ENCODE assay signal across 26 cellular contexts in the genomic region with DNA sequence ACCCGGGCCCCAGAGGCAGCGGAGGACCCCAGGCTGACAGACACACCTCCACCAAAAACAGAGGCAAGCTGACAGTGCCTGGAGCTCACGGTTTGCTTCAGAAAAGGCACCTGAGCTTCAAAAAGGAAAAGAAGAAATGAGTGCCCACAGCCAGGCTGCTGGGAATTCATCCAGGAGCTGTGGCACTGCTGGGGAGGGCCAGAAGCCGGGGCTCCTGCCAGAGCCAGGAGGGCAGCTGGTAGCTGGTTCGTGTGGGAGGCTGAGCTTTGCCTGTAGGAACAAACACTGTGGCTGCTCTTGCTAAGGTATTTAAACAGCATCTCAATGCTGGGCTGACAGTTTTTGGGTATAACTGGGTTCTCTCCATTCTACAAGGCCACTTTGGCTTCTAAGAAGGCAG. TPM values are rescaled to one million over a fixed set of nuclear protein-coding genes. Genes with fewer than 3 reads are reported as not detected.
"Had no signal": no experiment of that assay in that cellular context is flagged by ENCODE, and none has a peak within 500 bp of the region (broad histone marks: within the 10 kb centered on the region; RNA-seq: fewer than 3 reads in every experiment).

No MANE protein-coding gene starts in this region.

- H3K4me1 Mint-ChIP-seq: activated B cell treated with CpG ODN at 0.5 μM for 24 hours; activated CD4-positive, alpha-beta T cell treated with anti-CD3 and anti-CD28 coated beads, Interleukin-2, amount 10 ng/mL, durations not matched to agents 24 days and 14 days; activated CD8-positive, alpha-beta memory T cell treated with anti-CD3 and anti-CD28 coated beads, Interleukin-2, amount 10 ng/mL, durations not matched to agents 7 days and 5 days; activated naive CD4-positive, alpha-beta T cell treated with anti-CD3 and anti-CD28 coated beads, Interleukin-2, amount 50 U/mL, for 24 hours; activated naive CD8-positive, alpha-beta T cell treated with anti-CD3 and anti-CD28 coated beads, Interleukin-2, amount 50 U/mL, for 24 hours had no signal

- H3K9me3 ChIP-seq: ascending aorta, body of pancreas had no signal

- H3K4me3 Mint-ChIP-seq: activated B cell treated with CpG ODN at 0.5 μM for 24 hours; activated CD4-positive, alpha-beta T cell treated with anti-CD3 and anti-CD28 coated beads, Interleukin-2, amount 10 ng/mL, durations not matched to agents 24 days and 14 days; activated CD8-positive, alpha-beta memory T cell treated with anti-CD3 and anti-CD28 coated beads, Interleukin-2, amount 10 ng/mL, durations not matched to agents 7 days and 5 days; activated naive CD4-positive, alpha-beta T cell treated with anti-CD3 and anti-CD28 coated beads, Interleukin-2, amount 50 U/mL, for 24 hours; activated naive CD8-positive, alpha-beta T cell treated with anti-CD3 and anti-CD28 coated beads, Interleukin-2, amount 50 U/mL, for 24 hours; activated T-cell treated with anti-CD3 and anti-CD28 coated beads, Interleukin-2, amount 50 U/mL, for 24 hours; activated T-helper 1 cell treated with anti-CD3 and anti-CD28 coated beads, Interleukin-12 subunit alpha, Interleukin-12 subunit beta, Interleukin-2, Interleukin-4 antibody, amounts not matched to agents 30 ng/mL and 10 ng/mL and 1 ng/mL, durations not matched to agents 14 hours and 24 hours and 36 hours had no signal

- H3K27me3 ChIP-seq: ascending aorta, body of pancreas had no signal

- H3K27me3 Mint-ChIP-seq: activated B cell treated with CpG ODN at 0.5 μM for 24 hours had no signal

- H3K27ac Mint-ChIP-seq: activated B cell treated with CpG ODN at 0.5 μM for 24 hours; activated CD4-positive, alpha-beta T cell treated with anti-CD3 and anti-CD28 coated beads, Interleukin-2, amount 10 ng/mL, durations not matched to agents 24 days and 14 days; activated CD8-positive, alpha-beta memory T cell treated with anti-CD3 and anti-CD28 coated beads, Interleukin-2, amount 10 ng/mL, durations not matched to agents 7 days and 5 days; activated naive CD4-positive, alpha-beta T cell treated with anti-CD3 and anti-CD28 coated beads, Interleukin-2, amount 50 U/mL, for 24 hours; activated naive CD8-positive, alpha-beta T cell treated with anti-CD3 and anti-CD28 coated beads, Interleukin-2, amount 50 U/mL, for 24 hours; activated T-cell treated with anti-CD3 and anti-CD28 coated beads, Interleukin-2, amount 50 U/mL, for 24 hours; activated T-helper 1 cell treated with anti-CD3 and anti-CD28 coated beads, Interleukin-12 subunit alpha, Interleukin-12 subunit beta, Interleukin-2, Interleukin-4 antibody, amounts not matched to agents 30 ng/mL and 10 ng/mL and 1 ng/mL, durations not matched to agents 14 hours and 24 hours and 36 hours had no signal

- ATAC-seq: activated CD8-positive, alpha-beta memory T cell treated with anti-CD3 and anti-CD28 coated beads, Interleukin-2, amount 10 ng/mL, durations not matched to agents 7 days and 5 days; activated naive CD8-positive, alpha-beta T cell treated with anti-CD3 and anti-CD28 coated beads, Interleukin-2, amount 50 U/mL, for 24 hours; body of pancreas; PC-3 had no signal

- H3K4me1 ChIP-seq: ascending aorta, body of pancreas had no signal

- H3K4me3 ChIP-seq: ascending aorta, body of pancreas had no signal

- H3K27ac ChIP-seq: ascending aorta, body of pancreas had no signal

- H3K9me3 Mint-ChIP-seq: activated B cell treated with CpG ODN at 0.5 μM for 24 hours; activated CD4-positive, alpha-beta T cell treated with anti-CD3 and anti-CD28 coated beads, Interleukin-2, amount 10 ng/mL, durations not matched to agents 24 days and 14 days; activated naive CD4-positive, alpha-beta T cell treated with anti-CD3 and anti-CD28 coated beads, Interleukin-2, amount 50 U/mL, for 24 hours; activated naive CD8-positive, alpha-beta T cell treated with anti-CD3 and anti-CD28 coated beads, Interleukin-2, amount 50 U/mL, for 24 hours; activated T-cell treated with anti-CD3 and anti-CD28 coated beads, Interleukin-2, amount 50 U/mL, for 24 hours; activated T-helper 1 cell treated with anti-CD3 and anti-CD28 coated beads, Interleukin-12 subunit alpha, Interleukin-12 subunit beta, Interleukin-2, Interleukin-4 antibody, amounts not matched to agents 30 ng/mL and 10 ng/mL and 1 ng/mL, durations not matched to agents 14 hours and 24 hours and 36 hours had no signal

- DNase-seq: activated B cell treated with CpG ODN at 0.5 μM for 24 hours; activated CD4-positive, alpha-beta T cell treated with anti-CD3 and anti-CD28 coated beads for 1 hour; activated CD4-positive, alpha-beta T cell treated with anti-CD3 and anti-CD28 coated beads, Interleukin-2, amount 10 ng/mL, durations not matched to agents 24 days and 14 days; activated CD4-positive, alpha-beta T cell treated with anti-CD3 and anti-CD28 coated beads, Interleukin-2, amount 50 U/mL, for 48 hours; activated CD8-positive, alpha-beta memory T cell treated with anti-CD3 and anti-CD28 coated beads, Interleukin-2, amount 10 ng/mL, durations not matched to agents 7 days and 5 days; activated effector memory CD4-positive, alpha-beta T cell treated with Interleukin-2 at 50 U/mL for 16 hours; activated naive CD4-positive, alpha-beta T cell; activated naive CD8-positive, alpha-beta T cell treated with anti-CD3 and anti-CD28 coated beads, Interleukin-2, amount 50 U/mL, for 24 hours; activated T-cell treated with anti-CD3 and anti-CD28 coated beads, Interleukin-2, amount 50 U/mL, for 24 hours; amniotic stem cell; body of pancreas; central memory CD4-positive, alpha-beta T cell; Kasumi-1; KBM-7; NCI-H1417; NCI-H2029 treated with DMSO at 0.1 percent for 48 hours; NCI-H526 treated with DMSO at 0.1 percent for 48 hours; PC-3; SHP77 treated with DMSO at 0.1 percent for 48 hours; T-helper 2 cell; T1000 had no signal

- H3K36me3 Mint-ChIP-seq: activated CD8-positive, alpha-beta memory T cell treated with anti-CD3 and anti-CD28 coated beads, Interleukin-2, amount 10 ng/mL, durations not matched to agents 7 days and 5 days; activated naive CD4-positive, alpha-beta T cell treated with anti-CD3 and anti-CD28 coated beads, Interleukin-2, amount 50 U/mL, for 24 hours had no signal

- H3K36me3 ChIP-seq: ascending aorta had no signal

RNA-seq across cellular contexts. Expression of a gene that starts 19.5 kb away (rescaled TPM):
- total RNA-seq: activated B cell treated with CpG ODN at 0.5 μM for 24 hours; activated CD4-positive, alpha-beta T cell treated with anti-CD3 and anti-CD28 coated beads, Interleukin-2, amount 10 ng/mL, durations not matched to agents 24 days and 14 days; activated CD8-positive, alpha-beta memory T cell treated with anti-CD3 and anti-CD28 coated beads, Interleukin-2, amount 10 ng/mL, durations not matched to agents 7 days and 5 days; activated T-helper 1 cell treated with anti-CD3 and anti-CD28 coated beads, Interleukin-12 subunit alpha, Interleukin-12 subunit beta, Interleukin-2, Interleukin-4 antibody, amounts not matched to agents 30 ng/mL and 10 ng/mL and 1 ng/mL, durations not matched to agents 14 hours and 24 hours and 36 hours; bronchial epithelial cell; PC-3; SK-MEL-5 had no signal
